ENCODE assay signal across 7 cellular contexts in genomic region chr4:84582988-84583870, GRCh38. TPM values are rescaled to one million over a fixed set of nuclear protein-coding genes. Genes with fewer than 3 reads are reported as not detected.
DNase-seq lines count a peak whose midpoint lies in the region; ATAC-seq and TF ChIP-seq lines count a peak whose summit lies in the region.

CDS1 (plus strand) TSS chr4:84583127; CDS start chr4:84583402, 275 bp downstream.

- peak within 1 kb of the TSS; percentile 6 for H3K4me3 ChIP-seq in GM12875 (ENCODE audit: low read depth, low read length)
- H3K4me3 ChIP-seq in naive thymus-derived CD4-positive, alpha-beta T cell (ENCODE audit: low read length) = peak within 1 kb of the TSS; percentile 61
- H3K4me3 ChIP-seq in vagina = peak within 1 kb of the TSS; percentile 65 to 82

- peaks cover 26% of the 10 kb centered on the region for H3K27me3 Mint-ChIP-seq in IgD-negative memory B cell
- H3K27me3 Mint-ChIP-seq in naive thymus-derived CD4-positive, alpha-beta T cell = peaks cover 18 to 60% (median 33%) of the 10 kb centered on the region in 5 donors

- H3K4me1 Mint-ChIP-seq in IgD-negative memory B cell = peaks cover 9 to 14% (median 9%) of the 10 kb centered on the region in 3 donors
- H3K4me1 Mint-ChIP-seq in naive thymus-derived CD4-positive, alpha-beta T cell = peaks cover 9 to 26% (median 17%) of the 10 kb centered on the region in 7 donors

- H3K4me3 Mint-ChIP-seq in IgD-negative memory B cell = peak within 1 kb of the TSS; percentile 81 to 92 (median 90)
- H3K4me3 Mint-ChIP-seq in naive thymus-derived CD4-positive, alpha-beta T cell = peak within 1 kb of the TSS; percentile 78 to 94 (median 88)

- H3K36me3 Mint-ChIP-seq in IgD-negative memory B cell = no peaks in the 10 kb centered on the region
- peaks cover 0 to 9% (median 0%) of the 10 kb centered on the region in 5 donors for H3K36me3 Mint-ChIP-seq in naive thymus-derived CD4-positive, alpha-beta T cell

- peak; percentile 32 for DNase-seq in activated CD4-positive, CD25-positive, alpha-beta regulatory T cell treated with anti-CD3 and anti-CD28 coated beads, Interleukin-2, amount 50 U/mL, for 72 hours
- DNase-seq in naive thymus-derived CD4-positive, alpha-beta T cell = peak in 2 of 9 donors; percentile 24 to 77
- no peak for DNase-seq in vagina (ENCODE audit: extremely low spot score in 2 of 2)

- no peak for TF ChIP-seq POLR2A in vagina (IDR thresholded peaks at IDR 0.05)

- peak within 1 kb of the TSS; percentile 62 for H3K27ac ChIP-seq in naive thymus-derived CD4-positive, alpha-beta T cell (ENCODE audit: low read depth, low read length)
- peak within 1 kb of the TSS; percentile 87 for H3K27ac ChIP-seq in vagina

- ATAC-seq in GM21619 (IDR thresholded peaks at IDR 0.05; ENCODE audit: unreplicated experiment) (peak; percentile 39), esophagus mucosa (peak; percentile 65)
- ATAC-seq in naive thymus-derived CD4-positive, alpha-beta T cell = peak; percentile 77

- H3K27ac Mint-ChIP-seq in IgD-negative memory B cell = peak within 1 kb of the TSS; percentile 11 to 80 (median 56)
- peak within 1 kb of the TSS in 7 of 9 donors; percentile 41 to 85 (median 78) for H3K27ac Mint-ChIP-seq in naive thymus-derived CD4-positive, alpha-beta T cell

- no peaks in the 10 kb centered on the region for H3K27me3 ChIP-seq in naive thymus-derived CD4-positive, alpha-beta T cell (ENCODE audit: control insufficient read depth in 2 of 2, insufficient read depth in 2 of 2, low read length in 2 of 2)
- H3K27me3 ChIP-seq in vagina = no peaks in the 10 kb centered on the region

- no peaks in the 10 kb centered on the region for H3K36me3 ChIP-seq in naive thymus-derived CD4-positive, alpha-beta T cell (ENCODE audit: control insufficient read depth in 2 of 3, insufficient read depth in 3 of 3, low read length in 3 of 3)
- no peaks in the 10 kb centered on the region for H3K36me3 ChIP-seq in vagina

- H3K4me1 ChIP-seq in naive thymus-derived CD4-positive, alpha-beta T cell (ENCODE audit: control insufficient read depth in 2 of 2, insufficient read depth in 2 of 2, low read length in 2 of 2) = peaks cover 5% of the 10 kb centered on the region in 2 donors
- H3K4me1 ChIP-seq in vagina = peaks cover 15% of the 10 kb centered on the region

- no peaks in the 10 kb centered on the region for H3K9me3 ChIP-seq in naive thymus-derived CD4-positive, alpha-beta T cell (ENCODE audit: control insufficient read depth in 2 of 3, low read length in 3 of 3)
- peaks cover under 1% of the 10 kb centered on the region for H3K9me3 ChIP-seq in vagina

- intact Hi-C loops in naive thymus-derived CD4-positive, alpha-beta T cell (cut with micrococcal nuclease) = loop anchor here (1.0 to 10.0 kb wide), 8 partner anchors 81 to 1572 kb away; partner anchors contain the start of genes ABRAXAS1 (in 2 of the 2), HELQ (in 1 of the 2), HPSE (in 1 of the 2) and LIN54 (in 1 of the 2)
- intact Hi-C loops in vagina (cut with DNase I) = no loop called here

- CTCF ChIA-PET in naive thymus-derived CD4-positive, alpha-beta T cell (lab: Charles Lee) = no interaction called here

- H3K9me3 Mint-ChIP-seq in IgD-negative memory B cell = peaks cover 3 to 11% (median 4%) of the 10 kb centered on the region in 3 donors
- H3K9me3 Mint-ChIP-seq in naive thymus-derived CD4-positive, alpha-beta T cell = peaks cover 0 to 7% (median 0%) of the 10 kb centered on the region in 11 donors

- POLR2A ChIA-PET in naive thymus-derived CD4-positive, alpha-beta T cell (lab: Charles Lee) = interaction anchor here (0.6 kb wide), 1 partner anchor 72 kb away, joined by 3 read pairs; no protein-coding TSS in a partner anchor

- TF ChIP-seq CTCF in GM12875 (IDR thresholded peaks at IDR 0.05; ENCODE audit: borderline replicate concordance, insufficient read depth, low read depth, low read length) (no peak), vagina (IDR thresholded peaks at IDR 0.05) (no peak)

RNA-seq across cellular contexts. Expression of gene CDS1, which starts in this region (rescaled TPM):
- polyA plus RNA-seq in IgD-negative memory B cell = not detected
- total RNA-seq in esophagus mucosa (19.6 TPM), vagina (8.8 TPM)
- under 1 TPM in 4 of 5 experiments, not detected in 1; 0.70 to 0.95 (median 0.80) TPM for total RNA-seq in naive thymus-derived CD4-positive, alpha-beta T cell
- under 1 TPM; 0.39 to 0.54 TPM for polyA plus RNA-seq in naive thymus-derived CD4-positive, alpha-beta T cell

Comparison
In these comparisons a context has a peak if more than half of its experiments do, and no peak if none do; other contexts are left out.
1. Peak in ATAC-seq, H3K4me3 ChIP-seq and H3K27ac ChIP-seq in naive thymus-derived CD4-positive, alpha-beta T cell; RNA of the gene not detected or under 1 TPM.
2. H3K4me3 ChIP-seq: peak in every context shown above with its lines; median percentile 74 in vagina; 61 in naive thymus-derived CD4-positive, alpha-beta T cell; 6 in GM12875.